In the genomic region with DNA sequence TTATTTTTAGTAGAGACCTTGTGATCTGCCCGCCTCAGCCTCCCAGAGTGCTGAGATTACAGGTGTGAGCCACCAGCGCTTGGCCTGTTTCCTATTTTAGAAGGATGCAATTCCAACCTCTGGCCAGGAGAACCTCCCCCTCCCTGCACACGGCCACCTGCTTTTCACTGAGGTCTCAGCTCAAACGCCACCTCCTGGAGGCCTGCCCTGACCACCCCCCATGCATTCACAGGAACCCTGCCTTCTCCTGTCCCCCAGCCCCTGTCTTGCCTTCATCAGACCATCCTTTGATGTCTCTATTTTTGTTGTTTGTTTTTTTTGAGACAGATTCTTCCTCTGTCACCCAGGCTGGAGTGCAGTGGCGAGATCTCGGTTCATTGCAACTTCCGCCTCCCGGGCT, we compare ENCODE assay signal across 19 cellular contexts. TPM values are rescaled to one million over a fixed set of nuclear protein-coding genes. Genes with fewer than 3 reads are reported as not detected.
DNase-seq lines count a peak whose midpoint lies in the region; ATAC-seq, FAIRE-seq and TF ChIP-seq lines count a peak whose summit lies in the region.
"Had no signal": no experiment of that assay in that cellular context is flagged by ENCODE, and none has a peak within 500 bp of the region (broad histone marks: within the 10 kb centered on the region; RNA-seq: fewer than 3 reads in every experiment).

No MANE protein-coding gene starts in this region.

- no peak for TF ChIP-seq CTCF in A549 (IDR thresholded peaks at IDR 0.05)
- no peak for TF ChIP-seq CTCF in RWPE1 (conservative IDR thresholded peaks at IDR 0.05; ENCODE audit: low read depth)
- TF ChIP-seq CTCF in right atrium auricular region (IDR thresholded peaks at IDR 0.05), result no peak

- H3K4me3 Mint-ChIP-seq in CD4-positive, CD25-positive, alpha-beta regulatory T cell, result peak overlapping the region in 3 of 4 donors; percentile 21 to 63 (median 61)
- peak overlapping the region in 3 of 5 donors; percentile 15 to 56 (median 22) for H3K4me3 Mint-ChIP-seq in immature natural killer cell

- no peaks in the 10 kb centered on the region for H3K27me3 ChIP-seq in CD4-positive, CD25-positive, alpha-beta regulatory T cell (ENCODE audit: control insufficient read depth, insufficient read depth, low read length)
- H3K27me3 ChIP-seq in right atrium auricular region, result no peaks in the 10 kb centered on the region
- H3K27me3 ChIP-seq: ovary had no signal

- no peak for TF ChIP-seq RAD21 in A549 (conservative IDR thresholded peaks at IDR 0.05 in 1 of 2, IDR thresholded peaks at IDR 0.05 in 1 of 2)

- peaks cover 5 to 36% (median 13%) of the 10 kb centered on the region in 4 donors for H3K4me1 Mint-ChIP-seq in CD4-positive, CD25-positive, alpha-beta regulatory T cell
- peaks cover 27 to 31% of the 10 kb centered on the region in 2 donors for H3K4me1 Mint-ChIP-seq in immature natural killer cell

- WGBS in A549 (ENCODE audit: missing lambda C conversion rate), result 87% methylated on average over 8 of the region's 8 CpGs

- no peaks in the 10 kb centered on the region for H3K36me3 Mint-ChIP-seq in CD4-positive, CD25-positive, alpha-beta regulatory T cell
- H3K36me3 Mint-ChIP-seq in immature natural killer cell, result peaks cover 0 to 4% (median 3%) of the 10 kb centered on the region in 3 donors

- H3K4me3 ChIP-seq in A549 (no peak overlapping the region), right atrium auricular region (no peak overlapping the region)
- H3K4me3 ChIP-seq in CD4-positive, CD25-positive, alpha-beta regulatory T cell (ENCODE audit: low read depth, low read length), result no peak overlapping the region
- H3K4me3 ChIP-seq: ovary had no signal

- TF ChIP-seq EP300 in A549 (IDR thresholded peaks at IDR 0.05), result no peak

- H3K9me3 Mint-ChIP-seq in CD4-positive, CD25-positive, alpha-beta regulatory T cell, result no peaks in the 10 kb centered on the region
- H3K9me3 Mint-ChIP-seq in immature natural killer cell, result no peaks in the 10 kb centered on the region

- H3K4me1 ChIP-seq in A549, result peaks cover 9% of the 10 kb centered on the region; the same call in 2 of the 3 replicates
- H3K4me1 ChIP-seq in CD4-positive, CD25-positive, alpha-beta regulatory T cell (ENCODE audit: control insufficient read depth, insufficient read depth, low read length, poor library complexity, severe bottlenecking), result peaks cover 21% of the 10 kb centered on the region
- H3K4me1 ChIP-seq in right atrium auricular region, result peaks cover 0 to 34% of the 10 kb centered on the region in 2 donors

- POLR2A ChIA-PET in A549 (lab: Yijun Ruan, JAX) (no interaction called here), RWPE1 (lab: Yijun Ruan, JAX; ENCODE audit: low non-redundant PET) (no interaction called here)

- no peak overlapping the region for H3K4me2 ChIP-seq in A549

- CTCF ChIA-PET in A549 (lab: Yijun Ruan, JAX) (interaction anchor here (1.5 to 4.8 kb wide), 2 partner anchors 20 to 23 kb away, joined by 4 to 33 read pairs; no protein-coding TSS in a partner anchor), RWPE1 (lab: Yijun Ruan, JAX) (interaction anchor here (3.7 kb wide), 1 partner anchor 20 kb away, joined by 22 read pairs; no protein-coding TSS in a partner anchor)

- peaks cover 13% of the 10 kb centered on the region for H3K36me3 ChIP-seq in CD4-positive, CD25-positive, alpha-beta regulatory T cell (ENCODE audit: control insufficient read depth, insufficient read depth, low read length)
- peaks cover 18% of the 10 kb centered on the region for H3K36me3 ChIP-seq in right atrium auricular region
- H3K36me3 ChIP-seq: ovary had no signal

- peaks cover under 1% of the 10 kb centered on the region for H3K27me3 Mint-ChIP-seq in CD4-positive, CD25-positive, alpha-beta regulatory T cell
- H3K27me3 Mint-ChIP-seq in immature natural killer cell (ENCODE audit: low read depth in 3 of 3), result peaks cover 6 to 12% (median 8%) of the 10 kb centered on the region in 3 donors

- FAIRE-seq in A549 (lab: Jason Lieb, UNC), result no peak
- FAIRE-seq: endometrium, GM18507 had no signal

- DNase-seq in A549 (ENCODE audit: low read depth in 1 of 2, low spot score in 1 of 2), result no peak
- DNase-seq in CD4-positive, CD25-positive, alpha-beta regulatory T cell, result no peak
- DNase-seq in RWPE1 (ENCODE audit: low spot score), result no peak
- DNase-seq in immature natural killer cell, result no peak
- no peak for DNase-seq in right atrium auricular region (ENCODE audit: low spot score)
- DNase-seq in NCI-H1417 treated with DMSO at 0.1 percent for 48 hours (lab: John Stamatoyannopoulos, UW), result no peak
- DNase-seq in cerebellar nuclear complex (lab: John Stamatoyannopoulos, UW), result no peak
- DNase-seq: AML-193, DMS153, KG1, left cardiac atrium, NCI-H1092 treated with DMSO at 0.1 percent for 48 hours, NCI-H748 treated with DMSO at 0.1 percent for 48 hours, ovary, trophoblast cell, WERI-Rb-1 had no signal

- no peak for TF ChIP-seq POLR2A in A549 (IDR thresholded peaks at IDR 0.05; ENCODE audit: low read length)

- H3K9me3 ChIP-seq in A549 (no peaks in the 10 kb centered on the region), right atrium auricular region (no peaks in the 10 kb centered on the region)
- no peaks in the 10 kb centered on the region for H3K9me3 ChIP-seq in CD4-positive, CD25-positive, alpha-beta regulatory T cell (ENCODE audit: control insufficient read depth in 2 of 2, low read length in 2 of 2)
- H3K9me3 ChIP-seq: ovary had no signal

- peak overlapping the region in 2 of 3 donors; percentile 20 to 25 for H3K27ac Mint-ChIP-seq in CD4-positive, CD25-positive, alpha-beta regulatory T cell
- H3K27ac Mint-ChIP-seq in immature natural killer cell, result no peak overlapping the region

- ATAC-seq in A549 (no peak), HG03565 (IDR thresholded peaks at IDR 0.05; ENCODE audit: unreplicated experiment) (no peak)
- ATAC-seq in CD4-positive, CD25-positive, alpha-beta regulatory T cell (ENCODE audit: low read depth in 2 of 2), result no peak
- ATAC-seq: left cardiac atrium had no signal

- H3K27ac ChIP-seq in A549 (no peak overlapping the region), RWPE1 (peak overlapping the region; percentile 76; the same call in 1 of the 2 replicates), right atrium auricular region (no peak overlapping the region)
- H3K27ac ChIP-seq in CD4-positive, CD25-positive, alpha-beta regulatory T cell (ENCODE audit: insufficient read depth, low read length, poor library complexity, severe bottlenecking), result no peak overlapping the region
- H3K27ac ChIP-seq: ovary, WERI-Rb-1 had no signal

TF ChIP-seq in A549, 52 proteins besides CTCF, POLR2A, EP300 and RAD21:
- TF ChIP-seq ZFP36 (IDR thresholded peaks at IDR 0.05; ENCODE audit: borderline replicate concordance, partially characterized antibody) (peak; percentile 44), NPAS2 (CRISPR knock-in tag; IDR thresholded peaks at IDR 0.05; ENCODE audit: borderline replicate concordance) (no peak)

RNA-seq across cellular contexts. Expression of a gene that starts 2.3 kb away (rescaled TPM):
- polyA plus RNA-seq in A549 (2011; rRNA removed) (30.8 and 43.6 TPM in 2 replicates), A549 (2017; fragmentation: RNase III; extraction: RNeasy Plus Mini Kit Qiagen cat#74134 plus additional on column Dnase treatment) (87.8 to 97.5 TPM (median 89.7 TPM) in 3 replicates), immature natural killer cell (10 to 100 TPM; 50.6 to 70.3 (median 55.5) TPM)
- polyA plus RNA-seq in A549 (2012; cell fraction: cytosol; rRNA removed), result 186 and 208 TPM in 2 replicates
- 93.0 and 140 TPM in 2 replicates for polyA plus RNA-seq in A549 (2012; cell fraction: nucleus; rRNA removed)
- 62.6 and 97.6 TPM in 2 replicates for polyA minus RNA-seq in A549 (2011; rRNA and poly(A)+ RNA removed)
- 29.6 TPM for total RNA-seq in CD4-positive, CD25-positive, alpha-beta regulatory T cell
- 10 to 100 TPM; 61.7 to 89.6 (median 76.5) TPM for polyA plus RNA-seq in CD4-positive, CD25-positive, alpha-beta regulatory T cell
- total RNA-seq in right atrium auricular region, result 10 to 100 TPM; 52.8 to 71.5 TPM

RNA-seq across cellular contexts. Expression of a gene that starts 10.4 kb away (rescaled TPM):
- polyA plus RNA-seq in A549 (2011; rRNA removed), result 0.07 TPM in 1 of 2 replicates, not detected in the other
- 0.19 and 0.21 TPM in 2 replicates for polyA plus RNA-seq in A549 (2012; cell fraction: cytosol; rRNA removed)
- polyA plus RNA-seq in A549 (2012; cell fraction: nucleus; rRNA removed), result 1.2 and 1.7 TPM in 2 replicates
- polyA plus RNA-seq in A549 (2017; fragmentation: RNase III; extraction: RNeasy Plus Mini Kit Qiagen cat#74134 plus additional on column Dnase treatment), result 0.08 to 0.25 TPM (median 0.12 TPM) in 3 replicates
- not detected in 2 replicates for polyA minus RNA-seq in A549 (2011; rRNA and poly(A)+ RNA removed)
- total RNA-seq in CD4-positive, CD25-positive, alpha-beta regulatory T cell, result not detected
- under 1 TPM in 2 of 4 donors, not detected in 2; 0.15 to 0.29 TPM for polyA plus RNA-seq in CD4-positive, CD25-positive, alpha-beta regulatory T cell
- not detected for polyA plus RNA-seq in immature natural killer cell
- not detected for total RNA-seq in right atrium auricular region
- total RNA-seq: left cardiac atrium had no signal

RNA-seq across cellular contexts. Expression of a gene that starts 42.2 kb away (rescaled TPM):
- polyA plus RNA-seq in A549 (2011; rRNA removed), result 74.0 and 76.9 TPM in 2 replicates
- 40.3 and 42.1 TPM in 2 replicates for polyA plus RNA-seq in A549 (2012; cell fraction: cytosol; rRNA removed)
- polyA plus RNA-seq in A549 (2012; cell fraction: nucleus; rRNA removed), result 74.3 and 97.9 TPM in 2 replicates
- polyA plus RNA-seq in A549 (2017; fragmentation: RNase III; extraction: RNeasy Plus Mini Kit Qiagen cat#74134 plus additional on column Dnase treatment), result 45.4 to 47.8 TPM (median 47.4 TPM) in 3 replicates
- 40.9 and 41.2 TPM in 2 replicates for polyA minus RNA-seq in A549 (2011; rRNA and poly(A)+ RNA removed)
- total RNA-seq in CD4-positive, CD25-positive, alpha-beta regulatory T cell, result 81.7 TPM
- polyA plus RNA-seq in CD4-positive, CD25-positive, alpha-beta regulatory T cell, result 10 to 100 TPM; 37.0 to 47.5 (median 39.2) TPM
- 10 to 100 TPM; 25.4 to 49.1 (median 27.6) TPM for polyA plus RNA-seq in immature natural killer cell
- total RNA-seq in right atrium auricular region, result 10 to 100 TPM; 20.5 to 22.0 TPM

RNA-seq across cellular contexts. Expression of a gene that starts 45.0 kb away (rescaled TPM):
- 219 and 299 TPM in 2 replicates for polyA plus RNA-seq in A549 (2011; rRNA removed)
- polyA plus RNA-seq in A549 (2012; cell fraction: cytosol; rRNA removed), result 162 and 197 TPM in 2 replicates
- polyA plus RNA-seq in A549 (2012; cell fraction: nucleus; rRNA removed), result 71.2 and 117 TPM in 2 replicates
- 245 to 264 TPM (median 264 TPM) in 3 replicates for polyA plus RNA-seq in A549 (2017; fragmentation: RNase III; extraction: RNeasy Plus Mini Kit Qiagen cat#74134 plus additional on column Dnase treatment)
- polyA minus RNA-seq in A549 (2011; rRNA and poly(A)+ RNA removed), result 83.7 and 84.1 TPM in 2 replicates
- 132 TPM for total RNA-seq in CD4-positive, CD25-positive, alpha-beta regulatory T cell
- polyA plus RNA-seq in CD4-positive, CD25-positive, alpha-beta regulatory T cell, result 10 to 100 TPM; 65.1 to 91.9 (median 74.8) TPM
- polyA plus RNA-seq in immature natural killer cell, result 10 to 100 TPM; 43.1 to 80.9 (median 49.2) TPM
- 10 to 100 TPM; 60.8 to 64.6 TPM for total RNA-seq in right atrium auricular region

Comparison
In these comparisons a context has a peak if more than half of its experiments do, and no peak if none do; other contexts are left out.
1. H3K27ac Mint-ChIP-seq: peak in CD4-positive, CD25-positive, alpha-beta regulatory T cell (2 of 3); none in immature natural killer cell (0 of 6).